In genomic region chr7:130070900-130071622, GRCh38 we compare ENCODE assay signal across 1 cellular context.
TF ChIP-seq lines count a peak whose summit lies in the region.

No MANE protein-coding gene starts in this region.

TF ChIP-seq in endothelial cell of umbilical vein, 7 proteins besides CTCF, POLR2A, EP300 and RAD21:
- TF ChIP-seq EZH2 (IDR thresholded peaks at IDR 0.05; ENCODE audit: borderline replicate concordance, low read depth, low read length, severe bottlenecking) (no peak), GATA2 (IDR thresholded peaks at IDR 0.05; ENCODE audit: insufficient read depth, insufficient read length, low read depth, low read length) (no peak), MAX (IDR thresholded peaks at IDR 0.05; ENCODE audit: insufficient read depth, insufficient read length) (no peak), MYC (IDR thresholded peaks at IDR 0.05; ENCODE audit: low read depth, low read length) (no peak), FOS (IDR thresholded peaks at IDR 0.05; ENCODE audit: borderline replicate concordance, insufficient read depth, low read length) (no peak), POLR2AphosphoS5 (IDR thresholded peaks at IDR 0.05; ENCODE audit: insufficient read depth, low read depth, low read length) (no peak), JUN (IDR thresholded peaks at IDR 0.05; ENCODE audit: borderline replicate concordance, insufficient read depth, insufficient read length, low read depth) (no peak)
